In genomic region chr6:88499845-88500699, GRCh38 we compare ENCODE assay signal across 16 cellular contexts.
DNase-seq lines count a peak whose midpoint lies in the region; ATAC-seq, FAIRE-seq and TF ChIP-seq lines count a peak whose summit lies in the region.
"Had no signal": no experiment of that assay in that cellular context is flagged by ENCODE, and none has a peak within 500 bp of the region (broad histone marks: within the 10 kb centered on the region; RNA-seq: fewer than 3 reads in every experiment).

No MANE protein-coding gene starts in this region.

- H2AFZ ChIP-seq in OCI-LY7 (ENCODE audit: low read length), result peak overlapping the region; percentile 92
- H2AFZ ChIP-seq: PC-9 had no signal

- H3K27ac ChIP-seq in OCI-LY7 (ENCODE audit: low read depth, low read length, poor library complexity, severe bottlenecking), result peak overlapping the region; percentile 89
- H3K27ac ChIP-seq in naive thymus-derived CD4-positive, alpha-beta T cell (ENCODE audit: low read depth, low read length), result no peak overlapping the region
- H3K27ac ChIP-seq: PC-9, psoas muscle had no signal

- peaks cover 20% of the 10 kb centered on the region; the same call in 1 of the 2 replicates for H3K36me3 ChIP-seq in OCI-LY7 (ENCODE audit: insufficient read depth, low read length)
- H3K36me3 ChIP-seq in naive thymus-derived CD4-positive, alpha-beta T cell (ENCODE audit: control insufficient read depth in 2 of 3, insufficient read depth in 3 of 3, low read length in 3 of 3), result no peaks in the 10 kb centered on the region

- FAIRE-seq in GM18507 (lab: Jason Lieb, UNC), result peak; percentile 68
- FAIRE-seq: frontal cortex, keratinocyte had no signal

- H3K9me2 ChIP-seq in OCI-LY7 (ENCODE audit: insufficient read depth, low read length), result no peaks in the 10 kb centered on the region

- no peak for DNase-seq in GM18507 (ENCODE audit: extremely low spot score, insufficient read length, low read depth)
- peak; percentile 87 for DNase-seq in OCI-LY7 (ENCODE audit: low spot score)
- DNase-seq in NCI-H1105 (lab: John Stamatoyannopoulos, UW), result no peak
- DNase-seq in stimulated activated naive CD8-positive, alpha-beta T cell treated with anti-CD3 and anti-CD28 coated beads, Interleukin-15, Interleukin-2, amounts not matched to agents 100 U/mL and 50 U/mL, for 24 hours, result no peak
- no peak for DNase-seq in naive thymus-derived CD4-positive, alpha-beta T cell
- DNase-seq: activated CD4-positive, alpha-beta T cell treated with anti-CD3 and anti-CD28 coated beads, Interleukin-2, amount 50 U/mL, for 1 hour; effector CD8-positive, alpha-beta T cell; PC-9; psoas muscle; stimulated activated naive B cell treated with anti-CD40 and anti-IgM and Interleukin-4, amounts not matched to agents 10 μg/mL and 1 μg/mL and 100 μg/mL, for 72 hours had no signal

- CTCF ChIA-PET in OCI-LY7 (lab: Charles Lee; ENCODE audit: unreplicated experiment), result no interaction called here
- CTCF ChIA-PET in naive thymus-derived CD4-positive, alpha-beta T cell (lab: Charles Lee), result no interaction called here

- POLR2A ChIA-PET in OCI-LY7 (lab: Charles Lee), result interaction anchor here (0.8 kb wide), 1 partner anchor 10 kb away, joined by 3 read pairs; no protein-coding TSS in a partner anchor
- POLR2A ChIA-PET in naive thymus-derived CD4-positive, alpha-beta T cell (lab: Charles Lee), result no interaction called here

- no peaks in the 10 kb centered on the region for H3K36me3 Mint-ChIP-seq in naive thymus-derived CD4-positive, alpha-beta T cell

- H3K4me3 ChIP-seq in OCI-LY7 (ENCODE audit: low read depth, low read length, poor library complexity, severe bottlenecking), result peak overlapping the region; percentile 33
- H3K4me3 ChIP-seq in naive thymus-derived CD4-positive, alpha-beta T cell (ENCODE audit: low read length), result no peak overlapping the region
- H3K4me3 ChIP-seq: PC-9, psoas muscle had no signal

- peaks cover 6 to 29% (median 16%) of the 10 kb centered on the region in 5 donors for H3K27me3 Mint-ChIP-seq in naive thymus-derived CD4-positive, alpha-beta T cell
- H3K27me3 Mint-ChIP-seq: stimulated activated naive B cell treated with anti-CD40 and anti-IgM and Interleukin-4, amounts not matched to agents 10 μg/mL and 1 μg/mL and 100 μg/mL, for 72 hours had no signal

- no TSS peak for BruUV-seq in OCI-LY7 (replicated peaks; lab: Mats Ljungman, UMichigan)

- intact Hi-C loops in OCI-LY7 (cut with micrococcal nuclease; ENCODE audit: unreplicated experiment), result loop anchor here (2.0 to 10.0 kb wide), 2 partner anchors 117 to 1755 kb away; no protein-coding TSS in a partner anchor
- intact Hi-C loops in naive thymus-derived CD4-positive, alpha-beta T cell (cut with micrococcal nuclease), result no loop called here

- no peaks in the 10 kb centered on the region for H3K79me2 ChIP-seq in OCI-LY7 (ENCODE audit: insufficient read depth, low read depth, low read length)

- H3K4me3 Mint-ChIP-seq in naive thymus-derived CD4-positive, alpha-beta T cell, result no peak overlapping the region
- H3K4me3 Mint-ChIP-seq: activated T-helper 17 cell treated with anti-CD3 and anti-CD28 coated beads, Interleukin-2, amount 50 U/mL, for 72 hours had no signal

- H4K20me1 ChIP-seq in OCI-LY7 (ENCODE audit: insufficient read depth, low read length), result no peaks in the 10 kb centered on the region

- TF ChIP-seq CTCF in OCI-LY7 (conservative IDR thresholded peaks at IDR 0.05; ENCODE audit: low read length), result no peak

- no peaks in the 10 kb centered on the region for H3K27me3 ChIP-seq in naive thymus-derived CD4-positive, alpha-beta T cell (ENCODE audit: control insufficient read depth in 2 of 2, insufficient read depth in 2 of 2, low read length in 2 of 2)

- peaks cover 32% of the 10 kb centered on the region for H3K4me1 ChIP-seq in OCI-LY7 (ENCODE audit: insufficient read depth, low read length, poor library complexity, severe bottlenecking)
- no peaks in the 10 kb centered on the region for H3K4me1 ChIP-seq in naive thymus-derived CD4-positive, alpha-beta T cell (ENCODE audit: control insufficient read depth in 2 of 2, insufficient read depth in 2 of 2, low read length in 2 of 2)
- H3K4me1 ChIP-seq: psoas muscle had no signal

- H3K4me1 Mint-ChIP-seq in naive thymus-derived CD4-positive, alpha-beta T cell, result no peaks in the 10 kb centered on the region
- H3K4me1 Mint-ChIP-seq: activated T-helper 17 cell treated with anti-CD3 and anti-CD28 coated beads, Interleukin-2, amount 50 U/mL, for 72 hours had no signal

- peaks cover 34% of the 10 kb centered on the region; the same call in 1 of the 2 replicates for H3K9me3 ChIP-seq in OCI-LY7 (ENCODE audit: low read length)
- peaks cover 0 to 1% (median 0%) of the 10 kb centered on the region in 3 experiments for H3K9me3 ChIP-seq in naive thymus-derived CD4-positive, alpha-beta T cell (ENCODE audit: control insufficient read depth in 2 of 3, low read length in 3 of 3)
- H3K9me3 ChIP-seq: psoas muscle had no signal

- peaks cover 0 to 5% (median 2%) of the 10 kb centered on the region in 11 donors for H3K9me3 Mint-ChIP-seq in naive thymus-derived CD4-positive, alpha-beta T cell
- H3K9me3 Mint-ChIP-seq: activated T-helper 17 cell treated with anti-CD3 and anti-CD28 coated beads, Interleukin-2, amount 50 U/mL, for 72 hours had no signal

- peak overlapping the region; percentile 66 for H3K4me2 ChIP-seq in OCI-LY7 (ENCODE audit: low read length)
- H3K4me2 ChIP-seq: PC-9 had no signal

- no peak overlapping the region for H3K27ac Mint-ChIP-seq in naive thymus-derived CD4-positive, alpha-beta T cell
- H3K27ac Mint-ChIP-seq: activated T-helper 17 cell treated with anti-CD3 and anti-CD28 coated beads, Interleukin-2, amount 50 U/mL, for 72 hours; stimulated activated naive B cell treated with anti-CD40 and anti-IgM and Interleukin-4, amounts not matched to agents 10 μg/mL and 1 μg/mL and 100 μg/mL, for 72 hours had no signal

- ATAC-seq in GM21528 (IDR thresholded peaks at IDR 0.05; ENCODE audit: low FRiP score, unreplicated experiment) (peak; percentile 86), HG03108 (IDR thresholded peaks at IDR 0.05; ENCODE audit: unreplicated experiment) (peak; percentile 75), SK-N-SH treated with all-trans-retinoic acid at 6 μM for 48 hours (no peak)
- ATAC-seq in stimulated activated naive CD8-positive, alpha-beta T cell treated with anti-CD3 and anti-CD28 coated beads, Interleukin-15, Interleukin-2, amounts not matched to agents 100 U/mL and 50 U/mL, for 24 hours, result no peak
- no peak for ATAC-seq in naive thymus-derived CD4-positive, alpha-beta T cell
- ATAC-seq: activated T-helper 17 cell treated with anti-CD3 and anti-CD28 coated beads, Interleukin-2, amount 50 U/mL, for 72 hours; psoas muscle had no signal

TF ChIP-seq in SK-N-SH treated with all-trans-retinoic acid at 6 μM for 48 hours, 23 proteins besides CTCF, POLR2A, EP300 and RAD21:
- TF ChIP-seq GLIS3 (CRISPR knock-in tag; IDR thresholded peaks at IDR 0.05) (no peak), CSDC2 (CRISPR knock-in tag; IDR thresholded peaks at IDR 0.05) (no peak), ARNTL (CRISPR knock-in tag; IDR thresholded peaks at IDR 0.05; ENCODE audit: borderline replicate concordance, low read depth) (no peak), TCF4 (CRISPR knock-in tag; IDR thresholded peaks at IDR 0.05; ENCODE audit: borderline replicate concordance) (no peak)

Comparison
In these comparisons a context has a peak if more than half of its experiments do, and no peak if none do; other contexts are left out.
1. ATAC-seq: peak in GM21528 (single experiment) and HG03108 (single experiment); none in stimulated activated naive CD8-positive, alpha-beta T cell treated with anti-CD3 and anti-CD28 coated beads, Interleukin-15, Interleukin-2, amounts not matched to agents 100 U/mL and 50 U/mL, for 24 hours (single experiment), SK-N-SH treated with all-trans-retinoic acid at 6 μM for 48 hours (single experiment) and naive thymus-derived CD4-positive, alpha-beta T cell (single experiment).